Comparison of ENCODE assay signal across 8 cellular contexts in the genomic region with DNA sequence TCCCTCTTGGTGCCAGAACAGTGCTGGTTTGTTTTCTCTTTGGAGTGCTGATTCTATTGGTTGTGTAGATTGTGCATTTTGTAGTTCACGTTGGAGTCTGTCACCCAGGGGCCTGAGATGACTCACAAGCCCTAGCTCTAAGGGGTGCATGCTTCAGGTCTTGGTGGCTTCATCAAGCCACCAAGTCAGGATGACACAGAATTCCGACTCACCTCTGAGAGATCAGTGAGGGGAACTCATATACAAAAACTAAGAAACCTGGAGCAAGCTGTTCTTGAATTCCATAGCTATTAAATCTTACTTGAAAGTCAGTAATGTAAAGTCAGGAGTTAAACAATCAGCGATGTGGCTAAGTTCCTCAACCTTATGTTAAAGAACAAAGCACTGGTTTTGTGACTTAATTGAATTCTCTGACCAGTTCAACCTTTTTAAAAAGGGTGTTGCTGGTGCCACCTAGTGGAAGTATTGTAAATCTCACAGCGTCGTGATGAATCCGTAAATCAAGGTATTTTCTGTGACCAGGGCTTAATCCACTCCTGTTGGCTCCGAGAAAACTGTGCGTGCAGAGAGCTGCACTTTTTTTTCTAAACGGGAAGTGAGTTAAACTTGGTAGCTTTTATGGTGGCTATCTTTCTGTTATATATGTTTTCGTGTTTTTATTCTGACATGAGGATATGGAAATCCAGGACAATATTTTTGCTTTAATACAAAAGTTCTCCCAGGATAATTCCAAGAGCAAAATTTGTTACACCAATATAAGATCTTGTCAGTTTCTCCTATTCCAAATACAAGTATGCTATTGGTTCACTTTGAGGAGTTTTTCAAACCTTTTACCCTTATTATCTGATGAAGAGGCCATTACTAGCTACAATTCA. TPM values are rescaled to one million over a fixed set of nuclear protein-coding genes. Genes with fewer than 3 reads are reported as not detected.
DNase-seq lines count a peak whose midpoint lies in the region; ATAC-seq and TF ChIP-seq lines count a peak whose summit lies in the region.

No MANE protein-coding gene starts in this region.

- H3K4me1 ChIP-seq in fibroblast of lung (ENCODE audit: control insufficient read depth, extremely low read depth, insufficient read depth, low read length), result no peaks in the 10 kb centered on the region

- peak; percentile 78 for ATAC-seq in GM19023 (IDR thresholded peaks at IDR 0.05; ENCODE audit: unreplicated experiment)
- peak; percentile 80 for ATAC-seq in HG03103 (IDR thresholded peaks at IDR 0.05; ENCODE audit: low read depth, unreplicated experiment)
- ATAC-seq in activated B cell treated with CpG ODN at 0.5 μM for 24 hours (ENCODE audit: low read depth), result peak; percentile 37

- H3K36me3 ChIP-seq in fibroblast of lung (ENCODE audit: control insufficient read depth, insufficient read depth, low read length) (no peaks in the 10 kb centered on the region), neural cell (ENCODE audit: insufficient read depth, low read length) (no peaks in the 10 kb centered on the region)

- POLR2A ChIA-PET in activated B cell treated with CpG ODN at 0.5 μM for 24 hours (lab: Charles Lee), result no interaction called here

- H3K4me2 ChIP-seq in fibroblast of lung (ENCODE audit: extremely low read depth, insufficient read depth, low read length) (no peak overlapping the region), neural cell (ENCODE audit: low read length) (no peak overlapping the region)

- no peak overlapping the region for H3K4me3 Mint-ChIP-seq in activated B cell treated with CpG ODN at 0.5 μM for 24 hours

- H3K4me3 ChIP-seq in fibroblast of lung (replicated peaks in 1 of 4; ENCODE audit: control extremely low read depth in 1 of 4, insufficient read depth in 1 of 4, low read depth in 3 of 4, low read length in 4 of 4) (peak overlapping the region in 1 of 4 experiments; percentile 6), neural cell (ENCODE audit: low read length) (no peak overlapping the region)

- CTCF ChIA-PET in activated B cell treated with CpG ODN at 0.5 μM for 24 hours (lab: Charles Lee), result interaction anchor here (0.8 to 2.2 kb wide), 7 partner anchors 9 to 599 kb away, joined by 3 to 13 read pairs (median 3); no protein-coding TSS in a partner anchor

- H3K9me3 Mint-ChIP-seq in activated B cell treated with CpG ODN at 0.5 μM for 24 hours, result peaks cover 4% of the 10 kb centered on the region

- no peaks in the 10 kb centered on the region for H3K9me2 ChIP-seq in neural cell (ENCODE audit: insufficient read depth, low read length)

- no peaks in the 10 kb centered on the region for H3K27me3 ChIP-seq in fibroblast of lung (ENCODE audit: control insufficient read depth, insufficient read depth, low read length)
- no peaks in the 10 kb centered on the region for H3K27me3 ChIP-seq in neural cell (ENCODE audit: insufficient read depth, low read depth, low read length)

- no peaks in the 10 kb centered on the region for H3K36me3 Mint-ChIP-seq in activated B cell treated with CpG ODN at 0.5 μM for 24 hours (ENCODE audit: low read depth)

- TF ChIP-seq CTCF in activated B cell treated with CpG ODN at 0.5 μM for 24 hours (IDR thresholded peaks at IDR 0.05) (peak; percentile 81), fibroblast of lung (conservative IDR thresholded peaks at IDR 0.05 in 1 of 2, IDR thresholded peaks at IDR 0.05 in 1 of 2; ENCODE audit: low read depth in 1 of 2, low read length in 2 of 2) (peak; percentile 77), neural cell (IDR thresholded peaks at IDR 0.05; ENCODE audit: poor library complexity, severe bottlenecking) (peak; percentile 72)

- H3K79me2 ChIP-seq in fibroblast of lung (ENCODE audit: control insufficient read depth, insufficient read depth, low read length), result no peaks in the 10 kb centered on the region
- H3K79me2 ChIP-seq in neural cell (replicated peaks; ENCODE audit: insufficient read depth, low read length), result no peaks in the 10 kb centered on the region

- TF ChIP-seq EP300 in neural cell (conservative IDR thresholded peaks at IDR 0.05; ENCODE audit: poor library complexity, severe bottlenecking), result no peak

- TF ChIP-seq RAD21 in neural cell (conservative IDR thresholded peaks at IDR 0.05), result peak; percentile 64

- no peaks in the 10 kb centered on the region for H3K9me3 ChIP-seq in fibroblast of lung (ENCODE audit: control insufficient read depth, insufficient read depth, low read depth, low read length)
- H3K9me3 ChIP-seq in neural cell (ENCODE audit: low read length), result no peaks in the 10 kb centered on the region

- no peak overlapping the region for H2AFZ ChIP-seq in fibroblast of lung (ENCODE audit: low read length)
- no peak overlapping the region for H2AFZ ChIP-seq in neural cell (ENCODE audit: low read depth, low read length)

- H3K27ac ChIP-seq in fibroblast of lung (ENCODE audit: insufficient read depth, low read length), result no peak overlapping the region
- no peak overlapping the region for H3K27ac ChIP-seq in neural cell (ENCODE audit: low read length)

- peaks cover 12% of the 10 kb centered on the region for H3K27me3 Mint-ChIP-seq in activated B cell treated with CpG ODN at 0.5 μM for 24 hours

- DNase-seq in COR-L47 (lab: John Stamatoyannopoulos, UW) (peak; percentile 76), NCI-H2196 (lab: John Stamatoyannopoulos, UW; ENCODE audit: unreplicated experiment) (peak; percentile 68), activated B cell treated with CpG ODN at 0.5 μM for 24 hours (no peak), fibroblast of lung (ENCODE audit: low read depth in 2 of 2) (peak; percentile 58 to 76)
- no peak for DNase-seq in activated CD4-positive, CD25-positive, alpha-beta regulatory T cell treated with anti-CD3 and anti-CD28 coated beads, Interleukin-2, amount 50 U/mL, for 72 hours

- H4K20me1 ChIP-seq in fibroblast of lung (ENCODE audit: control insufficient read depth, extremely low read depth, insufficient read depth, low read length), result no peaks in the 10 kb centered on the region
- no peaks in the 10 kb centered on the region for H4K20me1 ChIP-seq in neural cell (ENCODE audit: insufficient read depth)

- H3K27ac Mint-ChIP-seq in activated B cell treated with CpG ODN at 0.5 μM for 24 hours, result no peak overlapping the region

- no peaks in the 10 kb centered on the region for H3F3A ChIP-seq in neural cell (ENCODE audit: insufficient read depth, low read length, poor library complexity, severe bottlenecking)

- intact Hi-C loops in activated B cell treated with CpG ODN at 0.5 μM for 24 hours (cut with micrococcal nuclease), result loop anchor here (1.0 to 5.0 kb wide), 6 partner anchors 27 to 686 kb away; no protein-coding TSS in a partner anchor

- no peaks in the 10 kb centered on the region for H3K4me1 Mint-ChIP-seq in activated B cell treated with CpG ODN at 0.5 μM for 24 hours

- H3K9ac ChIP-seq in fibroblast of lung (ENCODE audit: insufficient read depth, low read length) (no peak overlapping the region), neural cell (ENCODE audit: low read length) (no peak overlapping the region)

TF ChIP-seq in neural cell, 6 proteins besides CTCF, POLR2A, EP300 and RAD21:
- TF ChIP-seq POLR2AphosphoS5 (IDR thresholded peaks at IDR 0.05), result no peak
- peak; percentile 61 for TF ChIP-seq SMC3 (conservative IDR thresholded peaks at IDR 0.05; ENCODE audit: poor library complexity)
- TF ChIP-seq MXI1 (conservative IDR thresholded peaks at IDR 0.05; ENCODE audit: poor library complexity, severe bottlenecking), result no peak
- no peak for TF ChIP-seq TAF1 (IDR thresholded peaks at IDR 0.05; ENCODE audit: low read depth)
- TF ChIP-seq EZH2 (IDR thresholded peaks at IDR 0.05; ENCODE audit: borderline replicate concordance, insufficient read depth, low read length, poor library complexity, severe bottlenecking), result no peak
- TF ChIP-seq, protein P1, sequence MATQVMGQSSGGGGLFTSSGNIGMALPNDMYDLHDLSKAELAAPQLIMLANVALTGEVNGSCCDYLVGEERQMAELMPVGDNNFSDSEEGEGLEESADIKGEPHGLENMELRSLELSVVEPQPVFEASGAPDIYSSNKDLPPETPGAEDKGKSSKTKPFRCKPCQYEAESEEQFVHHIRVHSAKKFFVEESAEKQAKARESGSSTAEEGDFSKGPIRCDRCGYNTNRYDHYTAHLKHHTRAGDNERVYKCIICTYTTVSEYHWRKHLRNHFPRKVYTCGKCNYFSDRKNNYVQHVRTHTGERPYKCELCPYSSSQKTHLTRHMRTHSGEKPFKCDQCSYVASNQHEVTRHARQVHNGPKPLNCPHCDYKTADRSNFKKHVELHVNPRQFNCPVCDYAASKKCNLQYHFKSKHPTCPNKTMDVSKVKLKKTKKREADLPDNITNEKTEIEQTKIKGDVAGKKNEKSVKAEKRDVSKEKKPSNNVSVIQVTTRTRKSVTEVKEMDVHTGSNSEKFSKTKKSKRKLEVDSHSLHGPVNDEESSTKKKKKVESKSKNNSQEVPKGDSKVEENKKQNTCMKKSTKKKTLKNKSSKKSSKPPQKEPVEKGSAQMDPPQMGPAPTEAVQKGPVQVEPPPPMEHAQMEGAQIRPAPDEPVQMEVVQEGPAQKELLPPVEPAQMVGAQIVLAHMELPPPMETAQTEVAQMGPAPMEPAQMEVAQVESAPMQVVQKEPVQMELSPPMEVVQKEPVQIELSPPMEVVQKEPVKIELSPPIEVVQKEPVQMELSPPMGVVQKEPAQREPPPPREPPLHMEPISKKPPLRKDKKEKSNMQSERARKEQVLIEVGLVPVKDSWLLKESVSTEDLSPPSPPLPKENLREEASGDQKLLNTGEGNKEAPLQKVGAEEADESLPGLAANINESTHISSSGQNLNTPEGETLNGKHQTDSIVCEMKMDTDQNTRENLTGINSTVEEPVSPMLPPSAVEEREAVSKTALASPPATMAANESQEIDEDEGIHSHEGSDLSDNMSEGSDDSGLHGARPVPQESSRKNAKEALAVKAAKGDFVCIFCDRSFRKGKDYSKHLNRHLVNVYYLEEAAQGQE (IDR thresholded peaks at IDR 0.05; ENCODE audit: borderline replicate concordance), result no peak
TF ChIP-seq in neural cell: peak in this region for 1.

RNA-seq across cellular contexts. Expression of gene MMP13, which starts 14.6 kb away (rescaled TPM):
- total RNA-seq in activated B cell treated with CpG ODN at 0.5 μM for 24 hours (not detected in 2 replicates), fibroblast of lung (not detected in 2 replicates)
- polyA plus RNA-seq in fibroblast of lung (not detected in 2 replicates), neural cell (0.26 TPM in 1 of 2 replicates, not detected in the other)
- polyA plus RNA-seq in fibroblast of lung (2012), result not detected in 2 replicates
- polyA minus RNA-seq in fibroblast of lung (ENCODE audit: low replicate concordance) (not detected in 2 replicates), neural cell (not detected in 2 replicates)

Comparison
In these comparisons a context has a peak if more than half of its experiments do, and no peak if none do; other contexts are left out.
1. DNase-seq: peak in COR-L47 (single experiment), NCI-H2196 (single experiment) and fibroblast of lung (2 of 2); none in activated B cell treated with CpG ODN at 0.5 μM for 24 hours (single experiment) and activated CD4-positive, CD25-positive, alpha-beta regulatory T cell treated with anti-CD3 and anti-CD28 coated beads, Interleukin-2, amount 50 U/mL, for 72 hours (single experiment).
2. Peak in every context shown above with its lines, with median percentiles within 50 percentile points of each other: ATAC-seq and CTCF ChIP-seq.